8 cellular contexts compared by ENCODE assay signal in the genomic region with DNA sequence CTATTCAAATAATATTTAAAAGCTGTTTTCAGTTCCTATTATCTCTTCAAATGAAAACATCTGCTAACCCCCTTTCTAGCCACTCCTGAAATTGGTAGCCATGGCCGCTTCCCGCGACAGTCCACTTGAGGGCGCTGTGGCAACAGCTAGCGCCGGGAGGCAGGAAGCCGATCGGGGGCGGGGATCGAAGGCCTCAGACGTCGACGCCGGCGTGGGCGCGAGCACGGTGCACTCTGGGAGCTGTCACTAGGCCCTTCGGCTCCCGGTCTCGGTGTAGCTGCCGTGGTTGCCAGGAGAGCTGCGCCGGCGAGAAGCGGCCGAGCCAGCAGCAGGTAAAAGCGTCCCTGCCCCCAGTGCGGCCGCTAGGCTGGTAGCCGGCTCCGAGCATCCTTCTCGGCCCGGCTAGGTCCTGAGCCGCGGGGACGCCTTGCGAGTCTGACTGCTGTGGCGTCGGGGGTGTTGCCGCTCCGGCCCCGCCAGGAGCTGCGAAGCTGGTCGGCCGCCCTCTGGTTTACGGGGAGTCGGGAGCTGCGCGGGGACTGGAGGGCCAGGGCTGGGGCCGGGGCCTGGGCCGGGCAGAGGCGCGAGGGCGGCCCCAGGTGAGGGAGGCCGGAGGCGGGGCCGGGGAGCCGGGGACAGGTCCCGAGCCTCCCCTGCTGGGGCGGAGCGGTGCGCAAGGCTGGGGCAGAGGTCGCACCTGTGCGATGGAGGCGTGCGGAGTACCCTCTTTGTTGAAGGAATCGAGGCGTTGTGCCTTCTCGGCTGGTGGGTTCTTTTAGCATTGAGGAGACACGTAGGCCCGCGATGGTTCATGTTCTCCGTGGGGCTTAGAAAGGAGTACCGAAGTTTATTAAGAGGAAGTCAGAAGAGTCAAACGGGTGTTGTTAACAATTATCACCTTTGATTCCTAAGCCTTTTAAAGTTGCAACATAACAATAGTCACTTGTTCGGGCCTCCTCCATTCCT. TPM values are rescaled to one million over a fixed set of nuclear protein-coding genes. Genes with fewer than 3 reads are reported as not detected.
DNase-seq lines count a peak whose midpoint lies in the region; ATAC-seq, FAIRE-seq and TF ChIP-seq lines count a peak whose summit lies in the region.

Gene DOP1A (plus strand): TSS at position 224 of the 966 bp plus-strand sequence. CDS start 29,307 bp downstream, outside the sequence.

- peak; percentile 89 for ATAC-seq in HG02840 (IDR thresholded peaks at IDR 0.05; ENCODE audit: low FRiP score, unreplicated experiment)

- intact Hi-C loops in transverse colon (cut with DNase I; ENCODE audit: low total_unique reads) = loop anchor here (10.0 kb wide), 1 partner anchor 127 kb away; the partner anchor contains the start of genes PGM3 and RWDD2A

- peak within 1 kb of the TSS; percentile 20 for H4K8ac ChIP-seq in trophoblast cell (ENCODE audit: low read depth, low read length)

- no peak within 1 kb of the TSS for H2AK5ac ChIP-seq in trophoblast cell (ENCODE audit: low read length)

- FAIRE-seq in GM12891 (lab: Jason Lieb, UNC) = peak; percentile 99

- no peak within 1 kb of the TSS for H3K23ac ChIP-seq in trophoblast cell (ENCODE audit: low read length)

- in situ Hi-C loops in transverse colon (cut with MboI; ENCODE audit: low pct_ligation_motif_present in 1 of 4, low pct_unique_long_range_greater_than_20kb in 1 of 4, low sequenced_read_pairs in 3 of 4) = loop anchor here in 2 of 4 donors (10.0 to 25.0 kb wide), 3 partner anchors 137 to 445 kb away; partner anchors contain the start of gene PRSS35 (in 1 of the 2)

- TF ChIP-seq POLR2A in GM12891 (IDR thresholded peaks at IDR 0.05; ENCODE audit: low read depth, low read length) (peak; percentile 64), transverse colon (IDR thresholded peaks at IDR 0.05) (peak; percentile 71)

- DNase-seq in GM12891 (ENCODE audit: insufficient read length, low spot score) (peak; percentile 80), NCI-H1436 (lab: John Stamatoyannopoulos, UW) (peak; percentile 92), T follicular helper cell (ENCODE audit: low read depth) (peak; percentile 92), cardiac muscle cell (ENCODE audit: low read depth in 1 of 2, low spot score in 1 of 2) (peak; percentile 96 to 98), trophoblast cell (peak; percentile 95 to 99), transverse colon (peak; percentile 97)

- peaks cover 6% of the 10 kb centered on the region for H3K79me1 ChIP-seq in trophoblast cell (ENCODE audit: low read length)

- H3K27me3 ChIP-seq in cardiac muscle cell = no peaks in the 10 kb centered on the region
- no peaks in the 10 kb centered on the region for H3K27me3 ChIP-seq in trophoblast cell (ENCODE audit: insufficient read depth, low read length)
- no peaks in the 10 kb centered on the region for H3K27me3 ChIP-seq in transverse colon

- H3K9me3 ChIP-seq in cardiac muscle cell (ENCODE audit: low read depth) = no peaks in the 10 kb centered on the region
- H3K9me3 ChIP-seq in trophoblast cell (ENCODE audit: insufficient read depth, low read depth, low read length) = no peaks in the 10 kb centered on the region
- H3K9me3 ChIP-seq in transverse colon = no peaks in the 10 kb centered on the region

- no peak within 1 kb of the TSS for H2BK12ac ChIP-seq in trophoblast cell (ENCODE audit: low read length)

- no peak within 1 kb of the TSS for H2BK120ac ChIP-seq in trophoblast cell (ENCODE audit: insufficient read depth, low read length, poor library complexity)

- H3K18ac ChIP-seq in trophoblast cell (ENCODE audit: low read length) = peak within 1 kb of the TSS; percentile 32

- no peak within 1 kb of the TSS for H2BK5ac ChIP-seq in trophoblast cell (ENCODE audit: low read depth, low read length, poor library complexity)

- peak within 1 kb of the TSS; percentile 91 for H2AFZ ChIP-seq in trophoblast cell (ENCODE audit: insufficient read depth, low read length, poor library complexity)

- H3K9ac ChIP-seq in trophoblast cell (ENCODE audit: low read length) = peak within 1 kb of the TSS; percentile 69

- H3K79me2 ChIP-seq in trophoblast cell (ENCODE audit: control insufficient read depth, insufficient read depth, low read length, poor library complexity) = peaks cover 3% of the 10 kb centered on the region

- H3K4me3 ChIP-seq in cardiac muscle cell (peak within 1 kb of the TSS; percentile 54), trophoblast cell (ENCODE audit: low read depth, low read length) (peak within 1 kb of the TSS; percentile 92), transverse colon (peak within 1 kb of the TSS; percentile 59 to 83 (median 74))

- TF ChIP-seq CTCF in cardiac muscle cell (IDR thresholded peaks at IDR 0.05; ENCODE audit: low read depth, low read length) (peak; percentile 97), transverse colon (IDR thresholded peaks at IDR 0.05) (peak; percentile 92 to 97 (median 96))

- 0 to 1% (median 0%) methylated on average over 71 to 77 of the region's 77 CpGs for WGBS in adipose tissue, 3 donors
- WGBS in trophoblast cell (ENCODE audit: extremely low coverage, insufficient coverage, insufficient read length) = no CpG with 5 or more reads among the region's 77 CpGs
- WGBS in transverse colon (ENCODE audit: low coverage in 1 of 2), 2 donors = 0% methylated on average over 53 of the region's 77 CpGs; no CpG with 5 or more reads in 1 of the 2 donors

- no peaks in the 10 kb centered on the region for H3K36me3 ChIP-seq in cardiac muscle cell
- no peaks in the 10 kb centered on the region for H3K36me3 ChIP-seq in trophoblast cell (ENCODE audit: control insufficient read depth in 1 of 2, insufficient read depth in 2 of 2, low read length in 2 of 2)
- H3K36me3 ChIP-seq in transverse colon = no peaks in the 10 kb centered on the region

- H3K4me2 ChIP-seq in trophoblast cell (ENCODE audit: low read length) = peak within 1 kb of the TSS; percentile 82

- peaks cover 17% of the 10 kb centered on the region for H3K4me1 ChIP-seq in cardiac muscle cell (ENCODE audit: low read depth)
- peaks cover 2% of the 10 kb centered on the region in 2 experiments for H3K4me1 ChIP-seq in trophoblast cell (ENCODE audit: control insufficient read depth in 1 of 2, insufficient read depth in 2 of 2, low read length in 2 of 2)
- H3K4me1 ChIP-seq in transverse colon = peaks cover 8 to 54% (median 33%) of the 10 kb centered on the region in 4 donors

- H3K27ac ChIP-seq in adipose tissue (ENCODE audit: low read depth, low read length) = peak within 1 kb of the TSS; percentile 73
- peak within 1 kb of the TSS; percentile 79 for H3K27ac ChIP-seq in cardiac muscle cell
- H3K27ac ChIP-seq in trophoblast cell (ENCODE audit: low read depth, low read length) = peak within 1 kb of the TSS; percentile 65
- H3K27ac ChIP-seq in transverse colon = peak within 1 kb of the TSS; percentile 89 to 98 (median 92)

- no peak for TF ChIP-seq EP300 in transverse colon (IDR thresholded peaks at IDR 0.05; ENCODE audit: low read depth)

- peak within 1 kb of the TSS; percentile 26 for H4K12ac ChIP-seq in trophoblast cell (ENCODE audit: low read depth, low read length)

- peak within 1 kb of the TSS; percentile 37 for H4K91ac ChIP-seq in trophoblast cell (ENCODE audit: low read depth, low read length)

- H3K14ac ChIP-seq in trophoblast cell (ENCODE audit: low read length) = peak within 1 kb of the TSS; percentile 21

- no peak within 1 kb of the TSS for H3K4ac ChIP-seq in trophoblast cell (ENCODE audit: low read depth, low read length)

TF ChIP-seq in GM12891, 5 proteins besides CTCF, POLR2A, EP300 and RAD21:
- TF ChIP-seq TAF1 (IDR thresholded peaks at IDR 0.05; ENCODE audit: low read depth, low read length) = no peak
- TF ChIP-seq POU2F2 (IDR thresholded peaks at IDR 0.05; ENCODE audit: low read depth, low read length) = 0 out of 2 replicates have a peak, but pooled peaks have one; percentile 21
- TF ChIP-seq PAX5 (IDR thresholded peaks at IDR 0.05; ENCODE audit: insufficient read depth, low read length, severe bottlenecking) = peak; percentile 56
- TF ChIP-seq POLR2AphosphoS5 (IDR thresholded peaks at IDR 0.05; ENCODE audit: low read depth, low read length) = peak; percentile 39; the same call in 1 of the 2 replicates
- peak; percentile 69 for TF ChIP-seq SPI1 (IDR thresholded peaks at IDR 0.05; ENCODE audit: low read depth, low read length)

RNA-seq across cellular contexts. Expression of gene DOP1A, which starts in this region (rescaled TPM):
- 5.2 TPM for polyA plus RNA-seq in GM12891 (2012; ENCODE audit: low read depth, missing spikeins)
- polyA plus RNA-seq in adipose tissue (1 to 10 TPM; 4.3 to 5.7 (median 4.4) TPM), cardiac muscle cell (4.5 and 9.9 TPM in 2 replicates)
- total RNA-seq in cardiac muscle cell (15.4 and 26.0 TPM in 2 replicates), transverse colon (10 to 100 TPM; 25.8 to 52.9 (median 40.6) TPM)
- polyA plus RNA-seq in trophoblast cell (2013) = 3.6 TPM in 2 replicates

Comparison
In these comparisons a context has a peak if more than half of its experiments do, and no peak if none do; other contexts are left out.
1. Peak in every context shown above with its lines: DNase-seq, ATAC-seq, H3K4me3 ChIP-seq and H3K27ac ChIP-seq.